21 cellular contexts compared by ENCODE assay signal in the genomic region with DNA sequence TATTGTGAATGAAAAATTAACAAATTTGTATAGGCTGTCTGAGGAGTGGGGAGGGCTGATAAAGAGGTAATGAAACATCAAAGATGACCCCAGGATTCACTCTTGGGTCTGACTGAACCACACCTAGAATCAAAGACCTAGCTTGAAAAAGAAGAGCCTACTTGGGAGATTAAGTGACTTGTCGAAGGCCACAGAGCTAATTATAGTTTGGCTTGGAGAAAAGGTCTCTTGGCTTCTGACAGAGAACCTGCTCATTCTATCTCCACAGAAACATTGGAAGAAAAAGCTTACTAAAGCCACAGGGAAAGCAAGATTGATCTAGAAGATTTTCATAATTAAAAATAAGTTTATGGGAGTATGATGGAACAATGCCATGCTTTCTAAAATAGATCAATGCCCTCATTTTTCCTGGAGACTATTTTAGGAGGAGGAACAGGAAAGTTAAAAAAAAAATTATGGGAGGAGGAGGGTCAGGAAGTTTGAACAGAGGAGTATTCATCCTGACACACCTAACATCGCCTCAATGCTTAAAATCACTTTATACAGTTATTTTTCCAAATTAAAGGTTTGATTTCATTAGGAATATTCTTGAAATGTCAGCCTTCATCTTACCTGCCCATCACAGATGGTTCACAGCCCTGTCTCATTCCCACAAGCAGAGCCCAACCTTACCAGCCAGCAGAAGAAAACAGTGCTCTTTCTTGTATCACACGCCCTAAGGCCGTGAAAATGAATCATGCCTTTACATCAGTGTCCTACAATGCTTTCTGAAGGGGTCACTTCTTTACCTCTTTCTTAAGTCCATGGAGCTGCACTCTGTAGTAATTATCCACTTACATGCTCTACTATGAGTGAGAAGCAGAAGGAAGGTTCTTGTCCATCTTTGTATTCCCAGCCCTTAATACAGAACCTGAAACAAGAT.
"Had no signal": no experiment of that assay in that cellular context is flagged by ENCODE, and none has a peak within 500 bp of the region (broad histone marks: within the 10 kb centered on the region; RNA-seq: fewer than 3 reads in every experiment).

No MANE protein-coding gene starts in this region.

- H3K4me3 ChIP-seq: Peyer's patch, SJCRH30 had no signal

- H3K36me3 ChIP-seq: Peyer's patch, SJCRH30 had no signal

- DNase-seq: activated CD4-positive, alpha-beta T cell treated with anti-CD3 and anti-CD28 coated beads for 4 hours; activated CD8-positive, alpha-beta memory T cell treated with anti-CD3 and anti-CD28 coated beads, Interleukin-2, amount 50 U/mL, for 4 hours; activated CD8-positive, alpha-beta T cell treated with anti-CD3 and anti-CD28 coated beads for 36 hours; activated gamma-delta T cell treated with Interleukin-2 at 50 U/mL for 16 hours; activated naive CD4-positive, alpha-beta T cell treated with anti-CD3 and anti-CD28 coated beads, Interleukin-2, amount 10 ng/mL, durations not matched to agents 7 days and 5 days; activated naive CD8-positive, alpha-beta T cell treated with anti-CD3 and anti-CD28 coated beads for 36 hours; activated T-cell treated with anti-CD3 and anti-CD28 coated beads, Interleukin-2, amount 50 U/mL, for 72 hours; MM.1S; NCI-H1105 treated with DMSO at 0.1 percent for 48 hours; NCI-H1436 treated with DMSO at 0.1 percent for 48 hours; NCI-H187; NCI-H2081; NCI-H510A treated with DMSO at 0.1 percent for 48 hours; Peyer's patch; Right ventricle myocardium superior; SJCRH30; SW 1271 had no signal

- H3K9ac ChIP-seq: KMS-11 had no signal

- H3K4me1 ChIP-seq: Peyer's patch, SJCRH30 had no signal

- H3K9me3 ChIP-seq: Peyer's patch, SJCRH30 had no signal

- H3K27ac ChIP-seq: KMS-11, Peyer's patch, RWPE1, SJCRH30 had no signal

- H3K27me3 ChIP-seq: Peyer's patch, SJCRH30 had no signal

- ATAC-seq: activated CD4-positive, CD25-positive, alpha-beta regulatory T cell treated with anti-CD3 and anti-CD28 coated beads, Interleukin-2, amount 50 U/mL, for 24 hours; activated CD8-positive, alpha-beta T cell treated with anti-CD3 and anti-CD28 coated beads for 36 hours; activated T-cell treated with anti-CD3 and anti-CD28 coated beads, Interleukin-2, amount 50 U/mL, for 72 hours; SK-N-SH treated with all-trans-retinoic acid at 6 μM for 48 hours had no signal
